ENCODE assay signal across 1 cellular context in genomic region chr1:151762941-151763921, GRCh38.
TF ChIP-seq lines count a peak whose summit lies in the region.

TSS of gene MRPL9 (minus strand) at chr1:151763496. CDS start at chr1:151763479, 17 bp downstream.

TF ChIP-seq in GM12878, 131 proteins besides CTCF, POLR2A, EP300 and RAD21 (continued from another document and continues in another):
- no peak for TF ChIP-seq CEBPZ (IDR thresholded peaks at IDR 0.05; ENCODE audit: low read depth, low read length)
- 0 out of 2 replicates have a peak, but pooled peaks have one; percentile 30 for TF ChIP-seq FOXK2 (IDR thresholded peaks at IDR 0.05)
- peak; percentile 39; the same call in 1 of the 2 replicates for TF ChIP-seq SMARCA5 (IDR thresholded peaks at IDR 0.05)
- peak; percentile 26 for TF ChIP-seq SP1 (IDR thresholded peaks at IDR 0.05; ENCODE audit: low read depth, low read length)
- TF ChIP-seq MTA3 (IDR thresholded peaks at IDR 0.05; ENCODE audit: borderline replicate concordance, low read length) = no peak
- TF ChIP-seq, protein P1, sequence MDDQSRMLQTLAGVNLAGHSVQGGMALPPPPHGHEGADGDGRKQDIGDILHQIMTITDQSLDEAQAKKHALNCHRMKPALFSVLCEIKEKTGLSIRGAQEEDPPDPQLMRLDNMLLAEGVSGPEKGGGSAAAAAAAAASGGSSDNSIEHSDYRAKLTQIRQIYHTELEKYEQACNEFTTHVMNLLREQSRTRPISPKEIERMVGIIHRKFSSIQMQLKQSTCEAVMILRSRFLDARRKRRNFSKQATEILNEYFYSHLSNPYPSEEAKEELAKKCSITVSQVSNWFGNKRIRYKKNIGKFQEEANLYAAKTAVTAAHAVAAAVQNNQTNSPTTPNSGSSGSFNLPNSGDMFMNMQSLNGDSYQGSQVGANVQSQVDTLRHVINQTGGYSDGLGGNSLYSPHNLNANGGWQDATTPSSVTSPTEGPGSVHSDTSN (IDR thresholded peaks at IDR 0.05; ENCODE audit: insufficient replicate concordance, low read depth, low read length) = no peak
- no peak for TF ChIP-seq HDGF (IDR thresholded peaks at IDR 0.05)
- TF ChIP-seq ZBTB40 (IDR thresholded peaks at IDR 0.05; ENCODE audit: borderline replicate concordance) = peak; percentile 34; the same call in 1 of the 2 replicates
- peak; percentile 65 for TF ChIP-seq RELA (IDR thresholded peaks at IDR 0.05; ENCODE audit: borderline replicate concordance, partially characterized antibody)
- peak; percentile 79; the same call in 1 of the 2 replicates for TF ChIP-seq TCF3 (IDR thresholded peaks at IDR 0.05; ENCODE audit: borderline replicate concordance, insufficient read depth, low read depth, low read length)
- no peak for TF ChIP-seq ZZZ3 (IDR thresholded peaks at IDR 0.05; ENCODE audit: control insufficient read depth, insufficient read length, low read depth)
- TF ChIP-seq, protein P2, sequence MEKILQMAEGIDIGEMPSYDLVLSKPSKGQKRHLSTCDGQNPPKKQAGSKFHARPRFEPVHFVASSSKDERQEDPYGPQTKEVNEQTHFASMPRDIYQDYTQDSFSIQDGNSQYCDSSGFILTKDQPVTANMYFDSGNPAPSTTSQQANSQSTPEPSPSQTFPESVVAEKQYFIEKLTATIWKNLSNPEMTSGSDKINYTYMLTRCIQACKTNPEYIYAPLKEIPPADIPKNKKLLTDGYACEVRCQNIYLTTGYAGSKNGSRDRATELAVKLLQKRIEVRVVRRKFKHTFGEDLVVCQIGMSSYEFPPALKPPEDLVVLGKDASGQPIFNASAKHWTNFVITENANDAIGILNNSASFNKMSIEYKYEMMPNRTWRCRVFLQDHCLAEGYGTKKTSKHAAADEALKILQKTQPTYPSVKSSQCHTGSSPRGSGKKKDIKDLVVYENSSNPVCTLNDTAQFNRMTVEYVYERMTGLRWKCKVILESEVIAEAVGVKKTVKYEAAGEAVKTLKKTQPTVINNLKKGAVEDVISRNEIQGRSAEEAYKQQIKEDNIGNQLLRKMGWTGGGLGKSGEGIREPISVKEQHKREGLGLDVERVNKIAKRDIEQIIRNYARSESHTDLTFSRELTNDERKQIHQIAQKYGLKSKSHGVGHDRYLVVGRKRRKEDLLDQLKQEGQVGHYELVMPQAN (conservative IDR thresholded peaks at IDR 0.05) = peak; percentile 51; the same call in 1 of the 2 replicates
- no peak for TF ChIP-seq ZBED1 (IDR thresholded peaks at IDR 0.05; ENCODE audit: borderline replicate concordance)
- peak; percentile 92 for TF ChIP-seq ZNF24 (IDR thresholded peaks at IDR 0.05)
- no peak for TF ChIP-seq STAT3 (IDR thresholded peaks at IDR 0.05; ENCODE audit: low read depth, low read length)
- peak; percentile 90 for TF ChIP-seq MAX (IDR thresholded peaks at IDR 0.05; ENCODE audit: low read depth, low read length)
- TF ChIP-seq, protein P3, sequence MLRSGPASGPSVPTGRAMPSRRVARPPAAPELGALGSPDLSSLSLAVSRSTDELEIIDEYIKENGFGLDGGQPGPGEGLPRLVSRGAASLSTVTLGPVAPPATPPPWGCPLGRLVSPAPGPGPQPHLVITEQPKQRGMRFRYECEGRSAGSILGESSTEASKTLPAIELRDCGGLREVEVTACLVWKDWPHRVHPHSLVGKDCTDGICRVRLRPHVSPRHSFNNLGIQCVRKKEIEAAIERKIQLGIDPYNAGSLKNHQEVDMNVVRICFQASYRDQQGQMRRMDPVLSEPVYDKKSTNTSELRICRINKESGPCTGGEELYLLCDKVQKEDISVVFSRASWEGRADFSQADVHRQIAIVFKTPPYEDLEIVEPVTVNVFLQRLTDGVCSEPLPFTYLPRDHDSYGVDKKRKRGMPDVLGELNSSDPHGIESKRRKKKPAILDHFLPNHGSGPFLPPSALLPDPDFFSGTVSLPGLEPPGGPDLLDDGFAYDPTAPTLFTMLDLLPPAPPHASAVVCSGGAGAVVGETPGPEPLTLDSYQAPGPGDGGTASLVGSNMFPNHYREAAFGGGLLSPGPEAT (IDR thresholded peaks at IDR 0.05; ENCODE audit: low read depth) = peak; percentile 99
- TF ChIP-seq NBN (IDR thresholded peaks at IDR 0.05) = 0 out of 2 replicates have a peak, but pooled peaks have one; percentile 80
- no peak for TF ChIP-seq PAX5 (IDR thresholded peaks at IDR 0.05; ENCODE audit: borderline replicate concordance, low read depth, low read length)
- 0 out of 2 replicates have a peak, but pooled peaks have one; percentile 24 for TF ChIP-seq REST (IDR thresholded peaks at IDR 0.05; ENCODE audit: low read depth, low read length)
- peak; percentile 45; the same call in 1 of the 2 replicates for TF ChIP-seq SIN3A (IDR thresholded peaks at IDR 0.05; ENCODE audit: low read depth, low read length)
- no peak; the same call in 1 of the 2 replicates for TF ChIP-seq SREBF1 (IDR thresholded peaks at IDR 0.05; ENCODE audit: low read length)
- peak; percentile 88 for TF ChIP-seq HDAC2 (IDR thresholded peaks at IDR 0.05)
- TF ChIP-seq EGR1 (IDR thresholded peaks at IDR 0.05; ENCODE audit: borderline replicate concordance in 1 of 2, low read depth in 2 of 2, low read length in 2 of 2) = peak in 1 of 2 experiments; percentile 32; a peak in 1 of 3 replicates
- TF ChIP-seq, protein P4, sequence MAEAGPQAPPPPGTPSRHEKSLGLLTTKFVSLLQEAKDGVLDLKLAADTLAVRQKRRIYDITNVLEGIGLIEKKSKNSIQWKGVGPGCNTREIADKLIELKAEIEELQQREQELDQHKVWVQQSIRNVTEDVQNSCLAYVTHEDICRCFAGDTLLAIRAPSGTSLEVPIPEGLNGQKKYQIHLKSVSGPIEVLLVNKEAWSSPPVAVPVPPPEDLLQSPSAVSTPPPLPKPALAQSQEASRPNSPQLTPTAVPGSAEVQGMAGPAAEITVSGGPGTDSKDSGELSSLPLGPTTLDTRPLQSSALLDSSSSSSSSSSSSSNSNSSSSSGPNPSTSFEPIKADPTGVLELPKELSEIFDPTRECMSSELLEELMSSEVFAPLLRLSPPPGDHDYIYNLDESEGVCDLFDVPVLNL (IDR thresholded peaks at IDR 0.05; ENCODE audit: low read depth, low read length) = no peak
- TF ChIP-seq E4F1 (IDR thresholded peaks at IDR 0.05; ENCODE audit: borderline replicate concordance, partially characterized antibody) = no peak
- peak; percentile 48; the same call in 1 of the 2 replicates for TF ChIP-seq GATAD2B (conservative IDR thresholded peaks at IDR 0.05; ENCODE audit: low read depth)
